ENCODE assay signal across 9 cellular contexts in genomic region chr3:190319660-190320059, GRCh38. TPM values are rescaled to one million over a fixed set of nuclear protein-coding genes. Genes with fewer than 3 reads are reported as not detected.
DNase-seq lines count a peak whose midpoint lies in the region; ATAC-seq and TF ChIP-seq lines count a peak whose summit lies in the region.
"Had no signal": no experiment of that assay in that cellular context is flagged by ENCODE, and none has a peak within 500 bp of the region (broad histone marks: within the 10 kb centered on the region; RNA-seq: fewer than 3 reads in every experiment).

No MANE protein-coding gene starts in this region.

- H3K27ac Mint-ChIP-seq in activated T-cell treated with anti-CD3 and anti-CD28 coated beads, Interleukin-2, amount 50 U/mL, for 24 hours = peak overlapping the region; percentile 74
- H3K27ac Mint-ChIP-seq: T-cell had no signal

- H3K36me3 ChIP-seq in left lung = no peaks in the 10 kb centered on the region

- H3K4me1 Mint-ChIP-seq in activated T-cell treated with anti-CD3 and anti-CD28 coated beads, Interleukin-2, amount 50 U/mL, for 24 hours (ENCODE audit: low read depth) = peaks cover 39% of the 10 kb centered on the region

- H3K4me1 ChIP-seq in left lung = peaks cover 6 to 11% of the 10 kb centered on the region in 2 donors

- H3K27me3 Mint-ChIP-seq in activated T-cell treated with anti-CD3 and anti-CD28 coated beads, Interleukin-2, amount 50 U/mL, for 24 hours = peaks cover 47% of the 10 kb centered on the region

- H3K9me3 ChIP-seq in left lung = no peaks in the 10 kb centered on the region

- no peak for TF ChIP-seq CTCF in left lung (IDR thresholded peaks at IDR 0.05)

- peak overlapping the region in 1 of 2 donors; percentile 78 for H3K27ac ChIP-seq in left lung

- peak; percentile 15 for ATAC-seq in left lung

- peaks cover 0 to 25% of the 10 kb centered on the region in 2 donors for H3K27me3 ChIP-seq in left lung

- intact Hi-C loops in left lung (cut with DNase I) = loop anchor here in 1 of 2 donors (10.0 kb wide), 2 partner anchors 95 to 355 kb away; no protein-coding TSS in a partner anchor
- intact Hi-C loops in posterior cingulate gyrus (cut with DNase I) = loop anchor here (5.0 kb wide), 1 partner anchor 352 kb away; no protein-coding TSS in a partner anchor

- no peak overlapping the region for H3K4me3 Mint-ChIP-seq in activated T-cell treated with anti-CD3 and anti-CD28 coated beads, Interleukin-2, amount 50 U/mL, for 24 hours
- H3K4me3 Mint-ChIP-seq: T-cell had no signal

- peak overlapping the region; percentile 40 to 53 for H3K4me3 ChIP-seq in left lung

- DNase-seq in NCI-H146 (lab: John Stamatoyannopoulos, UW) (peak; percentile 29), NCI-H146 treated with DMSO at 0.1 percent for 48 hours (lab: John Stamatoyannopoulos, UW; ENCODE audit: unreplicated experiment) (no peak), left lung (peak in 1 of 2 donors; percentile 38), cerebellar cortex (ENCODE audit: low spot score) (no peak), posterior cingulate gyrus (no peak), superior temporal gyrus (ENCODE audit: extremely low spot score) (no peak)
- peak; percentile 38 for DNase-seq in activated T-cell treated with anti-CD3 and anti-CD28 coated beads, Interleukin-2, amount 50 U/mL, for 24 hours
- peak; percentile 3 to 5 for DNase-seq in stimulated activated CD8-positive, alpha-beta memory T cell treated with anti-CD3 and anti-CD28 coated beads, Interleukin-4, amount 100 ng/mL, for 4 hours (ENCODE audit: low read depth in 2 of 2, low spot score in 1 of 2)
- DNase-seq: T-cell had no signal

- H3K9me3 Mint-ChIP-seq in activated T-cell treated with anti-CD3 and anti-CD28 coated beads, Interleukin-2, amount 50 U/mL, for 24 hours = no peaks in the 10 kb centered on the region
- H3K9me3 Mint-ChIP-seq: T-cell had no signal

- H3K36me3 Mint-ChIP-seq in activated T-cell treated with anti-CD3 and anti-CD28 coated beads, Interleukin-2, amount 50 U/mL, for 24 hours (ENCODE audit: low read depth) = no peaks in the 10 kb centered on the region
- H3K36me3 Mint-ChIP-seq: T-cell had no signal

RNA-seq across cellular contexts. Expression of gene CLDN1, which starts 2.6 kb away (rescaled TPM):
- total RNA-seq in left lung = 10 to 100 TPM; 37.4 to 78.8 TPM

Comparison
In these comparisons a context has a peak if more than half of its experiments do, and no peak if none do; other contexts are left out.
1. DNase-seq: peak in NCI-H146 (single experiment), activated T-cell treated with anti-CD3 and anti-CD28 coated beads, Interleukin-2, amount 50 U/mL, for 24 hours (single experiment) and stimulated activated CD8-positive, alpha-beta memory T cell treated with anti-CD3 and anti-CD28 coated beads, Interleukin-4, amount 100 ng/mL, for 4 hours (2 of 2); none in NCI-H146 treated with DMSO at 0.1 percent for 48 hours (single experiment), cerebellar cortex (single experiment), posterior cingulate gyrus (0 of 10) and superior temporal gyrus (single experiment).